27 cellular contexts compared by ENCODE assay signal in genomic region chr1:201662646-201663045, GRCh38.
"Had no signal": no experiment of that assay in that cellular context is flagged by ENCODE, and none has a peak within 500 bp of the region (broad histone marks: within the 10 kb centered on the region; RNA-seq: fewer than 3 reads in every experiment).

No MANE protein-coding gene starts in this region.

- H3K27ac Mint-ChIP-seq: activated CD4-positive, alpha-beta T cell treated with anti-CD3 and anti-CD28 coated beads, Interleukin-2, amount 10 ng/mL, durations not matched to agents 24 days and 14 days; activated CD8-positive, alpha-beta T cell treated with anti-CD3 and anti-CD28 coated beads, Interleukin-2, amount 10 ng/mL, durations not matched to agents 7 days and 5 days; activated naive CD4-positive, alpha-beta T cell treated with anti-CD3 and anti-CD28 coated beads, Interleukin-2, amount 50 U/mL, for 24 hours; activated naive CD8-positive, alpha-beta T cell treated with anti-CD3 and anti-CD28 coated beads, Interleukin-2, amount 10 ng/mL, durations not matched to agents 7 days and 5 days; activated T-cell treated with anti-CD3 and anti-CD28 coated beads, Interleukin-2, amount 50 U/mL, for 24 hours; activated T-helper 2 cell treated with anti-CD3 and anti-CD28 coated beads, Interferon-gamma antibody, Interleukin-2, Interleukin-4, amounts not matched to agents 10 μg/mL and 5 μg/mL and 100 μg/mL, durations not matched to agents 14 hours and 24 hours and 36 hours; T-helper 1 cell treated with Interleukin-12 subunit alpha and Interleukin-12 subunit beta and Interleukin-4 antibody, amounts not matched to agents 30 μg/mL and 1 μg/mL, for 36 hours; T-helper 2 cell treated with Interferon-gamma antibody and Interleukin-4, amounts not matched to agents 5 μg/mL and 100 μg/mL, for 36 hours had no signal

- H3K9me3 ChIP-seq: ascending aorta, breast epithelium, SJCRH30, SK-N-SH had no signal

- H3K4me1 ChIP-seq: ascending aorta, breast epithelium had no signal

- H3K4me2 ChIP-seq: KMS-11, PC-9, SK-N-SH had no signal

- H3K27me3 ChIP-seq: ascending aorta, breast epithelium, SJCRH30 had no signal

- DNase-seq: activated CD4-positive, alpha-beta T cell treated with anti-CD3 and anti-CD28 coated beads, Interleukin-2, amount 10 ng/mL, durations not matched to agents 24 days and 14 days; activated CD4-positive, alpha-beta T cell treated with anti-CD3 and anti-CD28 coated beads, Interleukin-2, amount 50 U/mL, for 4 hours; activated CD8-positive, alpha-beta T cell treated with anti-CD3 and anti-CD28 coated beads, Interleukin-2, amount 10 ng/mL, durations not matched to agents 7 days and 5 days; activated gamma-delta T cell; activated naive CD4-positive, alpha-beta T cell treated with Interleukin-2 at 50 U/mL for 16 hours; activated naive CD8-positive, alpha-beta T cell treated with anti-CD3 and anti-CD28 coated beads, Interleukin-2, amount 10 ng/mL, durations not matched to agents 7 days and 5 days; activated T-cell treated with anti-CD3 and anti-CD28 coated beads, Interleukin-2, amount 50 U/mL, for 24 hours; amygdala; MM.1S; MV-4-11; NCI-H1092; NCI-H1436 treated with DMSO at 0.1 percent for 48 hours; NCI-H1930; NCI-H2081 treated with DMSO at 0.1 percent for 48 hours; NCI-H345; NCI-H524 treated with DMSO at 0.1 percent for 48 hours; PC-9; SHP77; SJCRH30; SK-N-SH had no signal

- ATAC-seq: activated CD8-positive, alpha-beta T cell treated with anti-CD3 and anti-CD28 coated beads, Interleukin-2, amount 10 ng/mL, durations not matched to agents 7 days and 5 days had no signal

- H3K27me3 Mint-ChIP-seq: activated naive CD4-positive, alpha-beta T cell treated with anti-CD3 and anti-CD28 coated beads, Interleukin-2, amount 50 U/mL, for 24 hours; activated naive CD8-positive, alpha-beta T cell treated with anti-CD3 and anti-CD28 coated beads, Interleukin-2, amount 10 ng/mL, durations not matched to agents 7 days and 5 days; activated T-cell treated with anti-CD3 and anti-CD28 coated beads, Interleukin-2, amount 50 U/mL, for 24 hours had no signal

- H3K4me3 ChIP-seq: ascending aorta, breast epithelium, PC-9, SJCRH30 had no signal

- H3K4me1 Mint-ChIP-seq: activated CD4-positive, alpha-beta T cell treated with anti-CD3 and anti-CD28 coated beads, Interleukin-2, amount 10 ng/mL, durations not matched to agents 24 days and 14 days; activated naive CD4-positive, alpha-beta T cell treated with anti-CD3 and anti-CD28 coated beads, Interleukin-2, amount 50 U/mL, for 24 hours; activated naive CD8-positive, alpha-beta T cell treated with anti-CD3 and anti-CD28 coated beads, Interleukin-2, amount 10 ng/mL, durations not matched to agents 7 days and 5 days had no signal

- H3K9me3 Mint-ChIP-seq: activated CD4-positive, alpha-beta T cell treated with anti-CD3 and anti-CD28 coated beads, Interleukin-2, amount 10 ng/mL, durations not matched to agents 24 days and 14 days; activated naive CD4-positive, alpha-beta T cell treated with anti-CD3 and anti-CD28 coated beads, Interleukin-2, amount 50 U/mL, for 24 hours; activated naive CD8-positive, alpha-beta T cell treated with anti-CD3 and anti-CD28 coated beads, Interleukin-2, amount 10 ng/mL, durations not matched to agents 7 days and 5 days; activated T-cell treated with anti-CD3 and anti-CD28 coated beads, Interleukin-2, amount 50 U/mL, for 24 hours; activated T-helper 2 cell treated with anti-CD3 and anti-CD28 coated beads, Interferon-gamma antibody, Interleukin-2, Interleukin-4, amounts not matched to agents 10 μg/mL and 5 μg/mL and 100 μg/mL, durations not matched to agents 14 hours and 24 hours and 36 hours; T-helper 1 cell treated with Interleukin-12 subunit alpha and Interleukin-12 subunit beta and Interleukin-4 antibody, amounts not matched to agents 30 μg/mL and 1 μg/mL, for 36 hours; T-helper 2 cell treated with Interferon-gamma antibody and Interleukin-4, amounts not matched to agents 5 μg/mL and 100 μg/mL, for 36 hours had no signal

- H3K4me3 Mint-ChIP-seq: activated CD4-positive, alpha-beta T cell treated with anti-CD3 and anti-CD28 coated beads, Interleukin-2, amount 10 ng/mL, durations not matched to agents 24 days and 14 days; activated CD8-positive, alpha-beta T cell treated with anti-CD3 and anti-CD28 coated beads, Interleukin-2, amount 10 ng/mL, durations not matched to agents 7 days and 5 days; activated naive CD4-positive, alpha-beta T cell treated with anti-CD3 and anti-CD28 coated beads, Interleukin-2, amount 50 U/mL, for 24 hours; activated naive CD8-positive, alpha-beta T cell treated with anti-CD3 and anti-CD28 coated beads, Interleukin-2, amount 10 ng/mL, durations not matched to agents 7 days and 5 days; activated T-cell treated with anti-CD3 and anti-CD28 coated beads, Interleukin-2, amount 50 U/mL, for 24 hours; T-helper 1 cell treated with Interleukin-12 subunit alpha and Interleukin-12 subunit beta and Interleukin-4 antibody, amounts not matched to agents 30 μg/mL and 1 μg/mL, for 36 hours; T-helper 2 cell treated with Interferon-gamma antibody and Interleukin-4, amounts not matched to agents 5 μg/mL and 100 μg/mL, for 36 hours had no signal

- H3K36me3 Mint-ChIP-seq: activated naive CD4-positive, alpha-beta T cell treated with anti-CD3 and anti-CD28 coated beads, Interleukin-2, amount 50 U/mL, for 24 hours; activated naive CD8-positive, alpha-beta T cell treated with anti-CD3 and anti-CD28 coated beads, Interleukin-2, amount 10 ng/mL, durations not matched to agents 7 days and 5 days had no signal

- H3K9ac ChIP-seq: KMS-11, SK-N-SH had no signal

- H3K27ac ChIP-seq: ascending aorta, breast epithelium, KMS-11, PC-9, SJCRH30 had no signal

- H3K36me3 ChIP-seq: breast epithelium had no signal

- H2AFZ ChIP-seq: PC-9 had no signal
